8 cellular contexts compared by ENCODE assay signal in the genomic region with DNA sequence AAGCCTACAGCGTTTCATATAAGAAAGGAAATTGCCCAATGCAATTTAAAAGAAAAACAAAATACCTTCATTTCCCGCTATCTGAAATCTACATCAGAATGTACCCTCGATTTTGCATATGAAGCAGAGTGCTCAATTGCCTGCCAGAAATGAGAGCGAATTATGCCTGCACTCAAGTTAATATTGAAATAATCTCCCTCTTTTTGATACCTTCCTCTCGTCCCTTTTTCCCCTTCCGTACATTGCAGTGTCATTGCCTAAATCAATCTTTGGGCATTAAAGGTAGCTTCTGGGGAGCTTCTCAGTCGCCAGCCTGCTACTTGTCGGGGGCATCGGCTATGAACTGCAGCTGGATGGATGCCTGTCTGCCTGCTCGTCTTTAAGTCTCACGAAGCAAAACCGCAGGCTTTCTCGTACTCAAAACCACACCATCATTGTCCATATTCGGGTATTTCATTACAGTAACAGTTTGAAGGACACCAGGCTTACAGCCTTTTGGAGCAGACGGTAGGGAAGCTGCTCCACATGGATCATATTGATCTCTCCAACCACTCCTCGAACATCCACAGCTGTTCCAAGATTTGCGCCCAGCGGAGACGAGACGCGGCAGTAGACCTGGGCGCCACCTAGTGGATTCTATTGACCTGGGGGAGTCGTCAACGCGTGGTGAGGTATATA.
A peak's percentile ranks its signal among the peaks of the same experiment; 100 is the strongest.
DNase-seq lines count a peak whose midpoint lies in the region; ATAC-seq, FAIRE-seq and TF ChIP-seq lines count a peak whose summit lies in the region.

No MANE protein-coding gene starts in this region.

- TF ChIP-seq CTCF in AG04449 (IDR thresholded peaks at IDR 0.05; ENCODE audit: insufficient read depth, low read length, missing control alignments) (peak; percentile 91), VCaP (conservative IDR thresholded peaks at IDR 0.05) (peak; percentile 95), bronchial epithelial cell (IDR thresholded peaks at IDR 0.05; ENCODE audit: insufficient read depth, low read length, severe bottlenecking) (peak; percentile 85)

- CTCF ChIA-PET in AG04449 (lab: Yijun Ruan, JAX): interaction anchor here (0.6 to 6.1 kb wide), 60 partner anchors 9 to 1470 kb away, joined by 3 to 151 read pairs (median 4); partner anchors contain the start of genes HOXD10, HOXD8 and HOXD9

- H3K4me3 ChIP-seq in AG04449 (ENCODE audit: low read depth, low read length) (peak overlapping the region; percentile 54), bronchial epithelial cell (ENCODE audit: low read depth, low read length) (peak overlapping the region; percentile 11)

- DNase-seq in AG04449 (ENCODE audit: low read depth, low spot score) (no peak), NCI-H2171 treated with DMSO at 0.1 percent for 48 hours (lab: John Stamatoyannopoulos, UW) (peak; percentile 91), bronchial epithelial cell (ENCODE audit: low read depth) (peak; percentile 61), islet precursor cell (peak; percentile 91)
- DNase-seq in stimulated activated CD4-positive, alpha-beta T cell treated with anti-CD3 and anti-CD28 coated beads, Interleukin-15, amount 100 ng/mL, for 48 hours (ENCODE audit: low read depth in 2 of 2): peak; percentile 46 to 70

- POLR2A ChIA-PET in AG04449 (lab: Yijun Ruan, JAX): no interaction called here

- no peaks in the 10 kb centered on the region for H3K36me3 ChIP-seq in bronchial epithelial cell (ENCODE audit: control insufficient read depth, insufficient read depth, low read length)

- ATAC-seq in GM18861 (IDR thresholded peaks at IDR 0.05; ENCODE audit: unreplicated experiment): peak; percentile 74
- peak; percentile 65 for ATAC-seq in HG03097 (IDR thresholded peaks at IDR 0.05; ENCODE audit: low FRiP score, unreplicated experiment)

- peak; percentile 68 for FAIRE-seq in bronchial epithelial cell (lab: Jason Lieb, UNC)

- peaks cover 2% of the 10 kb centered on the region for H3K27me3 ChIP-seq in bronchial epithelial cell (ENCODE audit: control insufficient read depth, insufficient read depth, low read length)

- H3K27ac ChIP-seq in VCaP: peak overlapping the region; percentile 61
